Comparison of ENCODE assay signal across 30 cellular contexts in genomic region chr3:69536306-69537020, GRCh38.
"Had no signal": no experiment of that assay in that cellular context is flagged by ENCODE, and none has a peak within 500 bp of the region (broad histone marks: within the 10 kb centered on the region; RNA-seq: fewer than 3 reads in every experiment).

No MANE protein-coding gene starts in this region.

- H3K9ac ChIP-seq: parathyroid adenoma had no signal

- FAIRE-seq: colon, islet of Langerhans had no signal

- H3K4me3 Mint-ChIP-seq: mesothelial cell of epicardium; naive B cell; natural killer cell treated with Interleukin-12 subunit alpha and Interleukin-12 subunit beta and Interleukin-15 and Interleukin-18, amount 100 ng/mL, for 72 hours; neural crest cell; type B pancreatic cell had no signal

- H3K4me1 ChIP-seq: prostate gland had no signal

- DNase-seq: dorsolateral prefrontal cortex; effector CD4-positive, alpha-beta T cell; foreskin fibroblast; gastrocnemius medialis; heart left ventricle; left cardiac atrium; left lung; mesenchymal stem cell; naive B cell; stimulated activated CD4-positive, alpha-beta T cell treated with anti-CD3 and anti-CD28 coated beads, Interleukin-12 subunit alpha, Interleukin-12 subunit beta, amount 100 ng/mL, for 4 hours; stimulated activated CD4-positive, alpha-beta T cell treated with anti-CD3 and anti-CD28 coated beads, Interleukin-1b, Interleukin-23, amount 100 ng/mL, for 48 hours; stimulated activated CD4-positive, alpha-beta T cell treated with anti-CD3 and anti-CD28 coated beads, Interleukin-4, amount 100 ng/mL, for 1 hour; stimulated activated CD8-positive, alpha-beta memory T cell treated with anti-CD3 and anti-CD28 coated beads, Interleukin-4, amount 100 ng/mL, for 48 hours; stimulated activated naive CD4-positive, alpha-beta T cell had no signal

- H3K9me3 ChIP-seq: gastrocnemius medialis, heart left ventricle, left lung, mucosa of descending colon, prostate gland, right atrium auricular region, suprapubic skin had no signal

- H3K4me3 ChIP-seq: dorsolateral prefrontal cortex, gastrocnemius medialis, heart left ventricle, hepatocyte, left lung, mucosa of descending colon, prostate gland, right atrium auricular region, smooth muscle cell, suprapubic skin had no signal

- H3K27ac ChIP-seq: epithelial cell of prostate, gastrocnemius medialis, heart left ventricle, hepatocyte, left lung, parathyroid adenoma, prostate gland, right atrium auricular region, suprapubic skin had no signal

- H3K9me3 Mint-ChIP-seq: mesothelial cell of epicardium; naive B cell; natural killer cell treated with Interleukin-12 subunit alpha and Interleukin-12 subunit beta and Interleukin-15 and Interleukin-18, amount 100 ng/mL, for 72 hours; neural crest cell; type B pancreatic cell had no signal

- H3K79me2 ChIP-seq: parathyroid adenoma had no signal

- ATAC-seq: esophagus mucosa, gastrocnemius medialis, left lung, mucosa of descending colon, sciatic nerve had no signal

- H2AFZ ChIP-seq: hepatocyte, parathyroid adenoma had no signal

- H3K27me3 ChIP-seq: right atrium auricular region had no signal

- H3K36me3 Mint-ChIP-seq: mesothelial cell of epicardium; naive B cell; natural killer cell treated with Interleukin-12 subunit alpha and Interleukin-12 subunit beta and Interleukin-15 and Interleukin-18, amount 100 ng/mL, for 72 hours; type B pancreatic cell had no signal

- H3K36me3 ChIP-seq: gastrocnemius medialis, heart left ventricle, left lung, prostate gland, right atrium auricular region, suprapubic skin had no signal

- H3K4me2 ChIP-seq: hepatocyte, smooth muscle cell had no signal

- H3K27ac Mint-ChIP-seq: mesothelial cell of epicardium; naive B cell; natural killer cell treated with Interleukin-12 subunit alpha and Interleukin-12 subunit beta and Interleukin-15 and Interleukin-18, amount 100 ng/mL, for 72 hours; type B pancreatic cell had no signal
